Comparison of ENCODE assay signal across 8 cellular contexts in the genomic region with DNA sequence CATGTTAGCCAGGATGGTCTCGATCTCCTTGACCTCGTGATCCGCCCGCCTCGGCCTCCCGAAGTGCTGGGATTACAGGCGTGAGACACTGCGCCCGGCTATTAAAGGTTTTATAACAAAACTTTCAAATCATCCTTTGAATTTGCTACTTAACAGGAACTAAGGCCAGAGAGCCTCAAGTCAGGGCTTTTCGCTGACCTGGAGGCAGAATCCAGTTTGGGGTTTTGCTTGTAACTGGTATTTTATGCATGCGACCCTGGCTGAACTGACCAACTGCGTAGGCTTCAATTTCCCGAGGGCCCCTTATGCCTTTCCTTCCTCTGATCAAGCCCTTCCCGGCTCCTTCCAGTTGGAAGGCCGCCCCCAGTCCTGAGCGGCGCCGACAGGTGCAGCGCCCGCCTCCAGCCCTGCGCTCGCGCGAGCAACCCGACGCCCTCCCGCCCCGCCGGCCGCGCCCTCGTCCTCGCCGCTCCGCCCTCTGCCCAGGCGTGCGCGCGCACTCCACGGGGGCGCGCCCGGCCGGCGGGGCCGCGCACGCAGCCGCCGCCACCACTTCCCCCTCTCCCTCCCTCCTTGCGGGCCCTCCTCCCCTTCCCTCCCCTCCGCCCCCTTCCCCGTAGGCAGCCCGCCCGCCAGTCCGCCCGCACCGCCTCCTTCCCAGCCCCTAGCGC. TPM values are rescaled to one million over a fixed set of nuclear protein-coding genes. Genes with fewer than 3 reads are reported as not detected.
DNase-seq lines count a peak whose midpoint lies in the region; ATAC-seq, FAIRE-seq and TF ChIP-seq lines count a peak whose summit lies in the region.
"Not testable (repeated sequence)": the region's sequence is repeated elsewhere in the genome, so short reads cannot be mapped to it uniquely, and the experiment has no call there.

A gene with protein sequence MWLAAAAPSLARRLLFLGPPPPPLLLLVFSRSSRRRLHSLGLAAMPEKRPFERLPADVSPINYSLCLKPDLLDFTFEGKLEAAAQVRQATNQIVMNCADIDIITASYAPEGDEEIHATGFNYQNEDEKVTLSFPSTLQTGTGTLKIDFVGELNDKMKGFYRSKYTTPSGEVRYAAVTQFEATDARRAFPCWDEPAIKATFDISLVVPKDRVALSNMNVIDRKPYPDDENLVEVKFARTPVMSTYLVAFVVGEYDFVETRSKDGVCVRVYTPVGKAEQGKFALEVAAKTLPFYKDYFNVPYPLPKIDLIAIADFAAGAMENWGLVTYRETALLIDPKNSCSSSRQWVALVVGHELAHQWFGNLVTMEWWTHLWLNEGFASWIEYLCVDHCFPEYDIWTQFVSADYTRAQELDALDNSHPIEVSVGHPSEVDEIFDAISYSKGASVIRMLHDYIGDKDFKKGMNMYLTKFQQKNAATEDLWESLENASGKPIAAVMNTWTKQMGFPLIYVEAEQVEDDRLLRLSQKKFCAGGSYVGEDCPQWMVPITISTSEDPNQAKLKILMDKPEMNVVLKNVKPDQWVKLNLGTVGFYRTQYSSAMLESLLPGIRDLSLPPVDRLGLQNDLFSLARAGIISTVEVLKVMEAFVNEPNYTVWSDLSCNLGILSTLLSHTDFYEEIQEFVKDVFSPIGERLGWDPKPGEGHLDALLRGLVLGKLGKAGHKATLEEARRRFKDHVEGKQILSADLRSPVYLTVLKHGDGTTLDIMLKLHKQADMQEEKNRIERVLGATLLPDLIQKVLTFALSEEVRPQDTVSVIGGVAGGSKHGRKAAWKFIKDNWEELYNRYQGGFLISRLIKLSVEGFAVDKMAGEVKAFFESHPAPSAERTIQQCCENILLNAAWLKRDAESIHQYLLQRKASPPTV (plus strand): TSS at position 552 of the 671 bp plus-strand sequence. CDS start 193 bp downstream, outside the sequence.

- H3K9me1 ChIP-seq in endothelial cell of umbilical vein (replicated peaks; ENCODE audit: control insufficient read depth, extremely low read depth, insufficient read depth, low read length), result not testable (repeated sequence)

- H3K36me3 ChIP-seq in OCI-LY3 (replicated peaks; ENCODE audit: low read depth, low read length); endothelial cell of umbilical vein (ENCODE audit: control insufficient read depth in 2 of 2, extremely low read depth in 1 of 2, insufficient read depth in 2 of 2, low read length in 2 of 2); mesodermal cell (ENCODE audit: control insufficient read depth, insufficient read depth, low read length): not testable (repeated sequence)

- H3K4me1 ChIP-seq in OCI-LY3 (ENCODE audit: low read length); endothelial cell of umbilical vein (ENCODE audit: control insufficient read depth, extremely low read depth, insufficient read depth, low read length); mesodermal cell (ENCODE audit: control insufficient read depth, insufficient read depth, low read length, poor library complexity, severe bottlenecking): not testable (repeated sequence)

- intact Hi-C loops in endothelial cell of umbilical vein (cut with micrococcal nuclease), result not testable (repeated sequence)

- BruUV-seq in endothelial cell of umbilical vein (replicated peaks; lab: Mats Ljungman, UMichigan), result not testable (repeated sequence)

- H3K79me2 ChIP-seq in OCI-LY3 (ENCODE audit: low read length) (peaks cover 33% of the 10 kb centered on the region), endothelial cell of umbilical vein (ENCODE audit: control insufficient read depth, insufficient read depth, low read length) (peaks cover 23% of the 10 kb centered on the region)

- TF ChIP-seq POLR2A in endothelial cell of umbilical vein (IDR thresholded peaks at IDR 0.05; ENCODE audit: low read depth, low read length), result not testable (repeated sequence)

- 0 out of 2 replicates have a peak within 1 kb of the TSS, but pooled peaks have one; percentile 46 for H2AFZ ChIP-seq in OCI-LY3 (ENCODE audit: low read depth, low read length)
- H2AFZ ChIP-seq in endothelial cell of umbilical vein (ENCODE audit: low read depth, low read length), result peak within 1 kb of the TSS; percentile 87

- peak; percentile 21 for FAIRE-seq in endothelial cell of umbilical vein (lab: Jason Lieb, UNC)

- not testable (repeated sequence) for H3K27me3 ChIP-seq in OCI-LY3 (ENCODE audit: low read depth, low read length); endothelial cell of umbilical vein (ENCODE audit: control insufficient read depth in 2 of 2, insufficient read depth in 2 of 2, low read length in 2 of 2)

- H3K4me2 ChIP-seq in OCI-LY3 (ENCODE audit: low read length), result peak within 1 kb of the TSS; percentile 77
- peak within 1 kb of the TSS; percentile 72 for H3K4me2 ChIP-seq in endothelial cell of umbilical vein (ENCODE audit: insufficient read depth, low read length)

- dilution Hi-C loops in endothelial cell of umbilical vein (cut with MboI; ENCODE audit: extremely low pct_ligation_motif_present, low sequenced_read_pairs), result not testable (repeated sequence)

- CTCF ChIA-PET in endothelial cell of umbilical vein (lab: Charles Lee), result not testable (repeated sequence)

- peak within 1 kb of the TSS; percentile 74 for H3K9ac ChIP-seq in OCI-LY3 (ENCODE audit: low read length)
- peak within 1 kb of the TSS; percentile 47 for H3K9ac ChIP-seq in endothelial cell of umbilical vein (replicated peaks; ENCODE audit: extremely low read depth, insufficient read depth, low read length)

- not testable (repeated sequence) for H3K9me3 ChIP-seq in OCI-LY3 (ENCODE audit: insufficient read depth, low read length); endothelial cell of umbilical vein (replicated peaks; ENCODE audit: control insufficient read depth, insufficient read depth, low read length); mesodermal cell (ENCODE audit: control insufficient read depth, low read length)

- H3K4me3 ChIP-seq in OCI-LY3 (ENCODE audit: low read length) (peak within 1 kb of the TSS; percentile 85), endothelial cell of umbilical vein (replicated peaks in 1 of 3; ENCODE audit: insufficient read depth in 1 of 3, low read depth in 1 of 3, low read length in 3 of 3) (peak within 1 kb of the TSS; percentile 49 to 64 (median 55)), mesodermal cell (ENCODE audit: extremely low read depth, insufficient read depth, low read length, poor library complexity, severe bottlenecking) (peak within 1 kb of the TSS; percentile 59)

- DNase-seq in COLO829 (ENCODE audit: low spot score) (peak; percentile 42), HuH-7.5 (ENCODE audit: low spot score) (peak; percentile 65), activated T-cell treated with anti-CD3 and anti-CD28 coated beads for 24 hours (ENCODE audit: low read depth) (peak; percentile 81), endothelial cell of umbilical vein (ENCODE audit: low read depth, low spot score) (peak; percentile 80)
- DNase-seq in stimulated activated CD8-positive, alpha-beta memory T cell treated with anti-CD3 and anti-CD28 coated beads, Interleukin-12 subunit alpha, Interleukin-12 subunit beta, amount 100 ng/mL, for 4 hours (ENCODE audit: low read depth), result peak; percentile 87

- not testable (repeated sequence) for TF ChIP-seq CTCF in OCI-LY3 (IDR thresholded peaks at IDR 0.05; ENCODE audit: low read depth, low read length); endothelial cell of umbilical vein (IDR thresholded peaks at IDR 0.05; ENCODE audit: extremely low read depth in 1 of 2, insufficient read depth in 1 of 2, low read depth in 1 of 2, low read length in 2 of 2)

- H3K27ac ChIP-seq in OCI-LY3 (ENCODE audit: low read length) (peak within 1 kb of the TSS; percentile 50), endothelial cell of umbilical vein (ENCODE audit: insufficient read depth, low read depth, low read length) (peak within 1 kb of the TSS; percentile 51), mesodermal cell (ENCODE audit: low read depth, low read length, severe bottlenecking) (peak within 1 kb of the TSS; percentile 66)

- not testable (repeated sequence) for H4K20me1 ChIP-seq in OCI-LY3 (ENCODE audit: insufficient read depth, low read length); endothelial cell of umbilical vein (replicated peaks; ENCODE audit: control insufficient read depth, extremely low read depth, insufficient read depth, low read length)

- POLR2A ChIA-PET in endothelial cell of umbilical vein (lab: Charles Lee), result not testable (repeated sequence)

- ATAC-seq in GM21526 (IDR thresholded peaks at IDR 0.05; ENCODE audit: low FRiP score, unreplicated experiment), result peak; percentile 56

- WGBS in mesodermal cell (ENCODE audit: insufficient coverage in 2 of 2), 2 experiments, result 36 to 95% methylated on average over 9 to 22 of the region's 59 CpGs

TF ChIP-seq in endothelial cell of umbilical vein, 7 proteins besides CTCF, POLR2A, EP300 and RAD21:
- peak; percentile 41 for TF ChIP-seq POLR2AphosphoS5 (IDR thresholded peaks at IDR 0.05; ENCODE audit: insufficient read depth, low read depth, low read length)

RNA-seq across cellular contexts. Expression of the gene that starts here (rescaled TPM):
- 102 and 110 TPM in 2 replicates for total RNA-seq in endothelial cell of umbilical vein
- polyA plus RNA-seq in endothelial cell of umbilical vein, result 52.5 and 69.2 TPM in 2 replicates
- 36.4 and 38.5 TPM in 2 replicates for polyA plus RNA-seq in endothelial cell of umbilical vein (2011; cell fraction: cytosol; rRNA removed)
- 250 and 329 TPM in 2 replicates for polyA plus RNA-seq in endothelial cell of umbilical vein (2011; cell fraction: nucleus; rRNA removed)
- polyA plus RNA-seq in endothelial cell of umbilical vein (2012), result 110 and 129 TPM in 2 replicates
- polyA minus RNA-seq in endothelial cell of umbilical vein, result 194 and 214 TPM in 2 replicates
- 64.3 TPM for polyA minus RNA-seq in endothelial cell of umbilical vein (2011; cell fraction: cytosol; rRNA and poly(A)+ RNA removed)
- 195 and 215 TPM in 2 replicates for polyA minus RNA-seq in endothelial cell of umbilical vein (2011; cell fraction: nucleus; rRNA and poly(A)+ RNA removed)
- 76.3 TPM for polyA plus RNA-seq in mesodermal cell (2013, experiment 1 of 2)
- 80.5 TPM for polyA plus RNA-seq in mesodermal cell (2013, experiment 2 of 2)

Comparison
In these comparisons a context has a peak if more than half of its experiments do, and no peak if none do; other contexts are left out.
1. Peak in every context shown above with its lines: DNase-seq, ATAC-seq, H3K4me3 ChIP-seq and H3K27ac ChIP-seq.